ENCODE assay signal across 31 cellular contexts in the genomic region with DNA sequence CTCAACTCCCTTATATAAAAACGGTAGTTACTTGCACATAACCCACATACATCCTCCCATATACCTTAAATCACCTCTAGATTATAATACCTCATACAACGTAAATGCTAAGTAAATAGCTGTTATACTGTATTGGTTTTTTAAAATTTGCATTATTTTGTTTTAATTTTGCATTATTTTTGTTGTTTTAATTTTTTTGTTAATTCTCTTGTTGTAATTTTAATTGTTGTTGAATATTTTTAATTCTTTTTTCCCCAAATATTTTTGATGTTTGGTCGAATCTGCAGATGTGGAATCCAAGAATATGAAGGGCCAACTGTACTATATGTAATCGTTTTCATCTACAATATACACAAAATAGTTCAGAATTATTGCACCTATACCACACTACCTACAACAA. TPM values are rescaled to one million over a fixed set of nuclear protein-coding genes. Genes with fewer than 3 reads are reported as not detected.
"Had no signal": no experiment of that assay in that cellular context is flagged by ENCODE, and none has a peak within 500 bp of the region (broad histone marks: within the 10 kb centered on the region; RNA-seq: fewer than 3 reads in every experiment).

No MANE protein-coding gene starts in this region.

- H3K27ac Mint-ChIP-seq: mesothelial cell of epicardium; naive B cell; natural killer cell; nephron progenitor cell; neural progenitor cell; progenitor cell of endocrine pancreas; stimulated activated naive B cell treated with anti-CD40 and anti-IgM and Interleukin-4, amounts not matched to agents 10 μg/mL and 1 μg/mL and 100 μg/mL, for 72 hours had no signal

- H3K4me3 ChIP-seq: hepatocyte, left lung, lower lobe of right lung, neural progenitor cell, right atrium auricular region, right lobe of liver, stomach, testis, thyroid gland, transverse colon, upper lobe of left lung had no signal

- H3K4me1 ChIP-seq: left lung, lower lobe of right lung, neural progenitor cell, right lobe of liver, stomach, testis, thyroid gland, transverse colon, upper lobe of left lung had no signal

- H3K27me3 Mint-ChIP-seq: naive B cell; progenitor cell of endocrine pancreas; stimulated activated naive B cell treated with anti-CD40 and anti-IgM and Interleukin-4, amounts not matched to agents 10 μg/mL and 1 μg/mL and 100 μg/mL, for 72 hours had no signal

- H3K9me3 Mint-ChIP-seq: mesothelial cell of epicardium; naive B cell; natural killer cell; nephron progenitor cell; neural progenitor cell; stimulated activated naive B cell treated with anti-CD40 and anti-IgM and Interleukin-4, amounts not matched to agents 10 μg/mL and 1 μg/mL and 100 μg/mL, for 72 hours had no signal

- FAIRE-seq: keratinocyte, urothelium cell line had no signal

- H3K27ac ChIP-seq: hepatocyte, left lung, lower lobe of right lung, neural progenitor cell, neutrophil, right atrium auricular region, right lobe of liver, stomach, testis, thyroid gland, transverse colon, upper lobe of left lung had no signal

- H3K4me1 Mint-ChIP-seq: mesothelial cell of epicardium, naive B cell, neural progenitor cell had no signal

- H3K27me3 ChIP-seq: hepatocyte, left lung, neural progenitor cell, neutrophil, right atrium auricular region, right lobe of liver, stomach, testis, thyroid gland, transverse colon, upper lobe of left lung had no signal

- H3K9me3 ChIP-seq: left lung, lower lobe of right lung, neutrophil, right atrium auricular region, right lobe of liver, stomach, testis, thyroid gland, transverse colon, upper lobe of left lung had no signal

- ATAC-seq: left colon; left lung; lower lobe of right lung; natural killer cell; right lobe of liver; stimulated activated naive B cell treated with anti-CD40 and anti-IgM and Interleukin-4, amounts not matched to agents 10 μg/mL and 1 μg/mL and 100 μg/mL, for 72 hours; stimulated activated naive CD8-positive, alpha-beta T cell treated with anti-CD3 and anti-CD28 coated beads, Interleukin-15, Interleukin-2, amounts not matched to agents 100 U/mL and 50 U/mL, for 24 hours had no signal

- H3K4me3 Mint-ChIP-seq: mesothelial cell of epicardium; naive B cell; natural killer cell; nephron progenitor cell; neural progenitor cell; stimulated activated naive B cell treated with anti-CD40 and anti-IgM and Interleukin-4, amounts not matched to agents 10 μg/mL and 1 μg/mL and 100 μg/mL, for 72 hours had no signal

- DNase-seq: left colon; left lung; lower lobe of right lung; mesendoderm; naive B cell; natural killer cell; nephron progenitor cell; occipital lobe; right lobe of liver; stimulated activated CD4-positive, alpha-beta T cell treated with anti-CD3 and anti-CD28 coated beads, Interleukin-12 subunit alpha, Interleukin-12 subunit beta, amount 100 ng/mL, for 4 hours; stimulated activated CD4-positive, alpha-beta T cell treated with anti-CD3 and anti-CD28 coated beads, Interleukin-15, amount 100 ng/mL, for 24 hours; stimulated activated CD4-positive, alpha-beta T cell treated with anti-CD3 and anti-CD28 coated beads, Interleukin-2, amount 100 ng/mL, for 24 hours; stimulated activated CD4-positive, alpha-beta T cell treated with anti-CD3 and anti-CD28 coated beads, Interleukin-4, amount 100 ng/mL, for 1 hour; stimulated activated naive B cell treated with anti-CD40 and anti-IgM and Interleukin-4, amounts not matched to agents 10 μg/mL and 1 μg/mL and 100 μg/mL, for 72 hours; stimulated activated naive CD8-positive, alpha-beta T cell treated with anti-CD3 and anti-CD28 coated beads, Interleukin-15, Interleukin-2, amounts not matched to agents 100 U/mL and 50 U/mL, for 24 hours; stomach; testis; thyroid gland; transverse colon; upper lobe of left lung had no signal

RNA-seq across cellular contexts. Expression of gene ACTA1, which starts 23.5 kb away (rescaled TPM):
- total RNA-seq: left colon, mononuclear cell, osteocyte, pulmonary artery endothelial cell had no signal
